12 cellular contexts compared by ENCODE assay signal in genomic region chr1:92399076-92399475, GRCh38.
DNase-seq lines count a peak whose midpoint lies in the region; ATAC-seq and TF ChIP-seq lines count a peak whose summit lies in the region.
"Had no signal": no experiment of that assay in that cellular context is flagged by ENCODE, and none has a peak within 500 bp of the region (broad histone marks: within the 10 kb centered on the region; RNA-seq: fewer than 3 reads in every experiment).

No MANE protein-coding gene starts in this region.

- H3K4me3 ChIP-seq in Karpas-422 (ENCODE audit: low read length) (no peak overlapping the region), right lobe of liver (no peak overlapping the region)
- H3K4me3 ChIP-seq: ascending aorta had no signal

- peak overlapping the region in 1 of 2 donors; percentile 4 for H3K4me3 Mint-ChIP-seq in stimulated activated naive B cell treated with anti-CD40 and anti-IgM and Interleukin-4, amounts not matched to agents 10 μg/mL and 1 μg/mL and 100 μg/mL, for 72 hours

- H4K20me1 ChIP-seq in Karpas-422 (ENCODE audit: insufficient read depth, low read depth, low read length), result no peaks in the 10 kb centered on the region

- TF ChIP-seq CTCF in right lobe of liver (IDR thresholded peaks at IDR 0.05), result no peak

- peak overlapping the region; percentile 58 for H3K4me2 ChIP-seq in Karpas-422 (ENCODE audit: low read depth, low read length, poor library complexity, severe bottlenecking)

- H3K4me1 Mint-ChIP-seq in stimulated activated naive B cell treated with anti-CD40 and anti-IgM and Interleukin-4, amounts not matched to agents 10 μg/mL and 1 μg/mL and 100 μg/mL, for 72 hours, result peaks cover 15 to 35% of the 10 kb centered on the region in 2 donors

- H3K4me1 ChIP-seq in Karpas-422 (ENCODE audit: low read length) (peaks cover 18% of the 10 kb centered on the region), right lobe of liver (no peaks in the 10 kb centered on the region)
- H3K4me1 ChIP-seq: ascending aorta had no signal

- no peaks in the 10 kb centered on the region for H3K9me3 ChIP-seq in Karpas-422 (ENCODE audit: low read length)
- H3K9me3 ChIP-seq in right lobe of liver, result peaks cover 0 to 13% (median under 1%) of the 10 kb centered on the region in 4 donors

- no peaks in the 10 kb centered on the region for H3K27me3 Mint-ChIP-seq in stimulated activated naive B cell treated with anti-CD40 and anti-IgM and Interleukin-4, amounts not matched to agents 10 μg/mL and 1 μg/mL and 100 μg/mL, for 72 hours

- ATAC-seq in HG02763 (IDR thresholded peaks at IDR 0.05; ENCODE audit: unreplicated experiment) (peak; percentile 88), right lobe of liver (no peak)
- peak; percentile 98 to 99 for ATAC-seq in stimulated activated naive B cell treated with anti-CD40 and anti-IgM and Interleukin-4, amounts not matched to agents 10 μg/mL and 1 μg/mL and 100 μg/mL, for 72 hours (replicated peaks)

- H3K27me3 ChIP-seq in Karpas-422 (ENCODE audit: low read length), result no peaks in the 10 kb centered on the region
- no peaks in the 10 kb centered on the region for H3K27me3 ChIP-seq in right lobe of liver
- H3K27me3 ChIP-seq: ascending aorta had no signal

- DNase-seq in SIG-M5 treated with dmso at 0.1 percent for 504 hours (lab: John Stamatoyannopoulos, UW; ENCODE audit: unreplicated experiment) (peak; percentile 39), SIG-M5 (lab: John Stamatoyannopoulos, UW) (no peak), Karpas-422 (peak; percentile 62), activated gamma-delta T cell treated with Interleukin-2 at 50 U/mL for 16 hours (no peak), AG08395 (ENCODE audit: low spot score) (no peak), right lobe of liver (no peak)
- peak; percentile 75 for DNase-seq in stimulated activated naive B cell treated with anti-CD40 and anti-IgM and Interleukin-4, amounts not matched to agents 10 μg/mL and 1 μg/mL and 100 μg/mL, for 72 hours
- DNase-seq: activated CD4-positive, alpha-beta T cell treated with anti-CD3 and anti-CD28 coated beads for 48 hours; RPMI8226; stimulated activated CD4-positive, alpha-beta T cell treated with anti-CD3 and anti-CD28 coated beads, Interleukin-4, amount 100 ng/mL, for 24 hours had no signal

- peaks cover 10 to 12% of the 10 kb centered on the region in 2 donors for H3K9me3 Mint-ChIP-seq in stimulated activated naive B cell treated with anti-CD40 and anti-IgM and Interleukin-4, amounts not matched to agents 10 μg/mL and 1 μg/mL and 100 μg/mL, for 72 hours

- H3K27ac Mint-ChIP-seq in stimulated activated naive B cell treated with anti-CD40 and anti-IgM and Interleukin-4, amounts not matched to agents 10 μg/mL and 1 μg/mL and 100 μg/mL, for 72 hours, result peak overlapping the region; percentile 42

- H3K9ac ChIP-seq in Karpas-422 (ENCODE audit: low read length), result 0 out of 2 replicates have a peak overlapping the region, but pooled peaks have one; percentile 1

- intact Hi-C loops in right lobe of liver (cut with DNase I), result no loop called here

- H3K36me3 ChIP-seq in Karpas-422 (ENCODE audit: insufficient read depth, low read length), result no peaks in the 10 kb centered on the region
- no peaks in the 10 kb centered on the region for H3K36me3 ChIP-seq in right lobe of liver
- H3K36me3 ChIP-seq: ascending aorta had no signal

- no peak overlapping the region for H2AFZ ChIP-seq in Karpas-422 (ENCODE audit: low read length)

- H3K27ac ChIP-seq in Karpas-422 (ENCODE audit: low read length) (no peak overlapping the region), right lobe of liver (no peak overlapping the region)
- H3K27ac ChIP-seq: ascending aorta had no signal

- H3K79me2 ChIP-seq in Karpas-422 (ENCODE audit: low read length), result no peaks in the 10 kb centered on the region

- H3K36me3 Mint-ChIP-seq in stimulated activated naive B cell treated with anti-CD40 and anti-IgM and Interleukin-4, amounts not matched to agents 10 μg/mL and 1 μg/mL and 100 μg/mL, for 72 hours, result peaks cover 7 to 23% of the 10 kb centered on the region in 2 donors

- no peak for TF ChIP-seq POLR2A in right lobe of liver (IDR thresholded peaks at IDR 0.05)

- H3K9me2 ChIP-seq in Karpas-422 (replicated peaks; ENCODE audit: insufficient read depth, low read length), result no peaks in the 10 kb centered on the region

Comparison
In these comparisons a context has a peak if more than half of its experiments do, and no peak if none do; other contexts are left out.
1. DNase-seq: peak in SIG-M5 treated with dmso at 0.1 percent for 504 hours (single experiment), Karpas-422 (single experiment) and stimulated activated naive B cell treated with anti-CD40 and anti-IgM and Interleukin-4, amounts not matched to agents 10 μg/mL and 1 μg/mL and 100 μg/mL, for 72 hours (single experiment); none in SIG-M5 (single experiment), activated gamma-delta T cell treated with Interleukin-2 at 50 U/mL for 16 hours (single experiment), AG08395 (single experiment) and right lobe of liver (0 of 3).
2. ATAC-seq: peak in HG02763 (single experiment) and stimulated activated naive B cell treated with anti-CD40 and anti-IgM and Interleukin-4, amounts not matched to agents 10 μg/mL and 1 μg/mL and 100 μg/mL, for 72 hours (2 of 2); none in right lobe of liver (0 of 4).